Comparison of ENCODE assay signal across 8 cellular contexts in the genomic region with DNA sequence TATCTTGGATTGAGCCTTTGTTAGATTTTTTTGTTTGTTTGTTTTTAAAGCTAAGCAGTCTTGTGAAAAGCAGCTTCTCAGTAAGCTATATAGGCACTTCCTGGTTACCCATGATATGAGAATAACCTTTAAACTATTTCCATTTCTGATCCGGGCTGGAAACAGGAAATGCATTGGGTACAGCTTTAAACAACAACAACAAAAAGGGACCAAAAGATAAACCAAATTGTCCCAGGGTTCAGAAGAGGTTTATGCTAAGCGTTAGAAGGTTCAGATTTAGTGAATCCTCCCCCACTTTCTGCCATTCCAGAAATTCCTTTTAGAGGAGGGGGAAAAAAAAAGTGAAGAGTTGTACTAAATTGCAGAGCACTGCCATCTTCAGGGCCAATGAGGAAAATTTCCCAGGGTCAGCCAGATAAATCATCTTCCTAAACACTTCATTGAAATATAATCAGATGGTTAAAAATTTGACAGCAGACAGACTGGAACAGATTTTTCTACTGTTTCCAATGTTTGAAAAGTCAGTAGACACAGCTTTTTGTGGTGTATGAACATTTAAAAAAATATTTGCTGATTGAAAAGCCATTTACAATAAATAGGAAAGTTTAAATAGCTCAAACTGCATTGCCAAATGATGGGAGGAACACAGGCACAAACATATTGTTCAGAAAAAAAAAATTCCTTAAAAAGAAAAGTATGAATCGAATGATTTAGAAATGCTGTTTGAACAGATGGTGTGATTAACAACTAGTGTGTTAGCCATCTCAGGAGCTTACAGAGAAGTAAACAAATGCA.
DNase-seq lines count a peak whose midpoint lies in the region; ATAC-seq and TF ChIP-seq lines count a peak whose summit lies in the region.

No MANE protein-coding gene starts in this region.

- no peak for TF ChIP-seq EP300 in ovary (IDR thresholded peaks at IDR 0.05)

- no peak for TF ChIP-seq POLR2A in ovary (IDR thresholded peaks at IDR 0.05)

- DNase-seq in Kasumi-1 (lab: John Stamatoyannopoulos, UW) (peak; percentile 71 to 77), SKM-1 treated with dmso at 0.1 percent for 144 hours (lab: John Stamatoyannopoulos, UW; ENCODE audit: unreplicated experiment) (peak; percentile 9), foreskin keratinocyte (peak; percentile 34 to 68), ovary (peak in 4 of 5 donors; percentile 27 to 64 (median 34)), MV-4-11 (lab: John Stamatoyannopoulos, UW) (no peak)

- no peaks in the 10 kb centered on the region for H3K9me2 ChIP-seq in DOHH2 (replicated peaks; ENCODE audit: control insufficient read depth, low read length)

- 3 to 5% (median 5%) methylated on average over 3 of the region's 3 CpGs for WGBS in ovary, 3 donors

- H3K9me3 ChIP-seq in DOHH2 (ENCODE audit: control insufficient read depth, insufficient read depth, low read length) (no peaks in the 10 kb centered on the region), ovary (no peaks in the 10 kb centered on the region)

- TF ChIP-seq CTCF in DOHH2 (IDR thresholded peaks at IDR 0.05; ENCODE audit: low read depth, low read length, poor library complexity, severe bottlenecking), result peak; percentile 74
- TF ChIP-seq CTCF in foreskin keratinocyte (conservative IDR thresholded peaks at IDR 0.05), result peak; percentile 94
- peak; percentile 60 to 88 (median 81) for TF ChIP-seq CTCF in ovary (IDR thresholded peaks at IDR 0.05)

- H4K20me1 ChIP-seq in DOHH2 (ENCODE audit: control insufficient read depth, insufficient read depth, low read depth, low read length), result no peaks in the 10 kb centered on the region

- peak overlapping the region; percentile 20; the same call in 1 of the 2 replicates for H3K4me2 ChIP-seq in DOHH2 (ENCODE audit: low read length)

- no peaks in the 10 kb centered on the region for H3F3A ChIP-seq in DOHH2 (ENCODE audit: control insufficient read depth, insufficient read depth)

- intact Hi-C loops in ovary (cut with DNase I), result loop anchor here in 2 of 4 donors (5.0 kb wide), 2 partner anchors 643 to 648 kb away; no protein-coding TSS in a partner anchor

- no peaks in the 10 kb centered on the region for H3K79me2 ChIP-seq in DOHH2 (ENCODE audit: control insufficient read depth, low read length)

- H3K27me3 ChIP-seq in DOHH2 (ENCODE audit: control insufficient read depth, low read length), result no peaks in the 10 kb centered on the region
- no peaks in the 10 kb centered on the region for H3K27me3 ChIP-seq in foreskin keratinocyte
- H3K27me3 ChIP-seq in ovary, result no peaks in the 10 kb centered on the region

- H3K36me3 ChIP-seq in DOHH2 (ENCODE audit: control insufficient read depth, low read length) (no peaks in the 10 kb centered on the region), ovary (no peaks in the 10 kb centered on the region)

- H3K4me1 ChIP-seq in DOHH2 (ENCODE audit: control insufficient read depth, low read length) (no peaks in the 10 kb centered on the region), foreskin keratinocyte (peaks cover 7% of the 10 kb centered on the region), ovary (ENCODE audit: insufficient read depth) (peaks cover 4% of the 10 kb centered on the region)

- H3K27ac ChIP-seq in DOHH2 (ENCODE audit: low read depth, low read length), result no peak overlapping the region
- H3K27ac ChIP-seq in foreskin keratinocyte, result no peak overlapping the region
- H3K27ac ChIP-seq in ovary, result peak overlapping the region in 1 of 2 donors; percentile 44

- H3K4me3 ChIP-seq in DOHH2 (ENCODE audit: low read length) (no peak overlapping the region), ovary (no peak overlapping the region)

- peak; percentile 8 for ATAC-seq in foreskin keratinocyte
- ATAC-seq in GM19328 (IDR thresholded peaks at IDR 0.05; ENCODE audit: unreplicated experiment), result no peak
- no peak for ATAC-seq in GM19023 (IDR thresholded peaks at IDR 0.05; ENCODE audit: unreplicated experiment)
